8 cellular contexts compared by ENCODE assay signal in genomic region chr4:110622841-110623709, GRCh38. TPM values are rescaled to one million over a fixed set of nuclear protein-coding genes. Genes with fewer than 3 reads are reported as not detected.
DNase-seq lines count a peak whose midpoint lies in the region; ATAC-seq and TF ChIP-seq lines count a peak whose summit lies in the region.

PITX2 (minus strand) TSS chr4:110623077; CDS start chr4:110622460, 617 bp downstream.

- no peak for TF ChIP-seq POLR2A in body of pancreas (IDR thresholded peaks at IDR 0.05)

- peak; percentile 82 for ATAC-seq in HG03095 (IDR thresholded peaks at IDR 0.05; ENCODE audit: unreplicated experiment)
- ATAC-seq in body of pancreas = peak; percentile 77

- peaks cover 36% of the 10 kb centered on the region for H3K4me1 ChIP-seq in body of pancreas

- intact Hi-C loops in body of pancreas (cut with DNase I) = no loop called here

- no peak for TF ChIP-seq CTCF in body of pancreas (IDR thresholded peaks at IDR 0.05)

- peaks cover 0 to 76% of the 10 kb centered on the region in 2 donors for H3K27me3 ChIP-seq in body of pancreas

- peak; percentile 49 for DNase-seq in activated T-cell treated with anti-CD3 and anti-CD28 coated beads for 48 hours (ENCODE audit: low read depth)
- DNase-seq in activated T-cell treated with anti-CD3 and anti-CD28 coated beads, Interleukin-2, amount 50 U/mL, for 1 hour = no peak
- peak; percentile 86 for DNase-seq in OCI-M1 (lab: John Stamatoyannopoulos, UW)
- DNase-seq in body of pancreas = peak; percentile 59 to 79 (median 68)
- peak; percentile 96 for DNase-seq in iPS-NIHi7 (ENCODE audit: extremely low spot score)
- peak; percentile 78 for DNase-seq in stimulated activated CD4-positive, alpha-beta T cell treated with anti-CD3 and anti-CD28 coated beads, Interleukin-15, amount 100 ng/mL, for 24 hours
- no peak for DNase-seq in G401 (ENCODE audit: low spot score)

- H3K4me3 ChIP-seq in body of pancreas = peak within 1 kb of the TSS in 1 of 2 donors; percentile 8

- in situ Hi-C loops in G401 (cut with HindIII; ENCODE audit: low sequenced_read_pairs) = no loop called here

- 3 to 8% methylated on average over 12 to 52 of the region's 55 CpGs for WGBS in body of pancreas, 2 donors

- no peak within 1 kb of the TSS for H3K27ac ChIP-seq in body of pancreas

- no peaks in the 10 kb centered on the region for H3K9me3 ChIP-seq in body of pancreas

- no peaks in the 10 kb centered on the region for H3K36me3 ChIP-seq in body of pancreas (replicated peaks in 1 of 2; ENCODE audit: insufficient read depth in 1 of 2, low read depth in 2 of 2)

RNA-seq across cellular contexts. Expression of gene PITX2, which starts in this region (rescaled TPM):
- total RNA-seq in body of pancreas = not detected
- total RNA-seq in G401 (2014; rRNA removed; shearing (Covaris generic)) = not detected in 2 replicates

Comparison
In these comparisons a context has a peak if more than half of its experiments do, and no peak if none do; other contexts are left out.
1. DNase-seq: peak in activated T-cell treated with anti-CD3 and anti-CD28 coated beads for 48 hours (single experiment), OCI-M1 (single experiment), iPS-NIHi7 (single experiment) and stimulated activated CD4-positive, alpha-beta T cell treated with anti-CD3 and anti-CD28 coated beads, Interleukin-15, amount 100 ng/mL, for 24 hours (single experiment); none in activated T-cell treated with anti-CD3 and anti-CD28 coated beads, Interleukin-2, amount 50 U/mL, for 1 hour (single experiment) and G401 (single experiment).
2. Peak in DNase-seq and ATAC-seq in body of pancreas; RNA of the gene not detected or under 1 TPM.